In genomic region chrX:20372533-20372932, GRCh38 we compare ENCODE assay signal across 21 cellular contexts.
DNase-seq lines count a peak whose midpoint lies in the region; ATAC-seq, FAIRE-seq and TF ChIP-seq lines count a peak whose summit lies in the region.
"Had no signal": no experiment of that assay in that cellular context is flagged by ENCODE, and none has a peak within 500 bp of the region (broad histone marks: within the 10 kb centered on the region; RNA-seq: fewer than 3 reads in every experiment).

No MANE protein-coding gene starts in this region.

- no peak overlapping the region for H3K4me3 Mint-ChIP-seq in activated CD4-positive, alpha-beta T cell treated with anti-CD3 and anti-CD28 coated beads, Interleukin-2, amount 10 ng/mL, durations not matched to agents 24 days and 14 days
- H3K4me3 Mint-ChIP-seq: H9; nephron progenitor cell; T-helper 1 cell treated with Interleukin-12 subunit alpha and Interleukin-12 subunit beta and Interleukin-4 antibody, amounts not matched to agents 30 μg/mL and 1 μg/mL, for 36 hours had no signal

- H3K27ac Mint-ChIP-seq in activated CD4-positive, alpha-beta T cell treated with anti-CD3 and anti-CD28 coated beads, Interleukin-2, amount 10 ng/mL, durations not matched to agents 24 days and 14 days = no peak overlapping the region
- peak overlapping the region in 1 of 2 donors; percentile 29 for H3K27ac Mint-ChIP-seq in activated naive CD4-positive, alpha-beta T cell treated with anti-CD3 and anti-CD28 coated beads, Interleukin-2, amount 50 U/mL, for 72 hours
- H3K27ac Mint-ChIP-seq: H9; nephron progenitor cell; T-helper 1 cell treated with Interleukin-12 subunit alpha and Interleukin-12 subunit beta and Interleukin-4 antibody, amounts not matched to agents 30 μg/mL and 1 μg/mL, for 36 hours had no signal

- peaks cover 0 to 15% of the 10 kb centered on the region in 2 donors for H3K4me1 ChIP-seq in left lung

- no peaks in the 10 kb centered on the region for H3K27me3 ChIP-seq in left lung
- H3K27me3 ChIP-seq: upper lobe of right lung had no signal

- no peak overlapping the region for H3K27ac ChIP-seq in left lung
- H3K27ac ChIP-seq: upper lobe of right lung had no signal

- no peaks in the 10 kb centered on the region for H3K36me3 Mint-ChIP-seq in activated CD4-positive, alpha-beta T cell treated with anti-CD3 and anti-CD28 coated beads, Interleukin-2, amount 10 ng/mL, durations not matched to agents 24 days and 14 days (ENCODE audit: low read depth)
- no peaks in the 10 kb centered on the region for H3K36me3 Mint-ChIP-seq in activated naive CD4-positive, alpha-beta T cell treated with anti-CD3 and anti-CD28 coated beads, Interleukin-2, amount 50 U/mL, for 72 hours

- peaks cover 5% of the 10 kb centered on the region for H3K27me3 Mint-ChIP-seq in activated CD4-positive, alpha-beta T cell treated with anti-CD3 and anti-CD28 coated beads, Interleukin-2, amount 10 ng/mL, durations not matched to agents 24 days and 14 days

- DNase-seq in AG08395 (ENCODE audit: low spot score) (peak; percentile 48), HTR-8/SVneo (ENCODE audit: insufficient read length, low spot score) (peak; percentile 59), astrocyte of the hippocampus (ENCODE audit: low read depth, low spot score) (peak; percentile 56), left lung (no peak), NCI-H2029 (lab: John Stamatoyannopoulos, UW) (no peak)
- DNase-seq in activated CD4-positive, alpha-beta T cell treated with anti-CD3 and anti-CD28 coated beads, Interleukin-2, amount 10 ng/mL, durations not matched to agents 24 days and 14 days = no peak
- DNase-seq in activated naive CD4-positive, alpha-beta T cell treated with anti-CD3 and anti-CD28 coated beads, Interleukin-2, amount 50 U/mL, for 72 hours (ENCODE audit: low spot score in 2 of 2) = no peak
- no peak for DNase-seq in activated naive CD4-positive, alpha-beta T cell treated with anti-CD3 and anti-CD28 coated beads, Interleukin-2, amount 50 U/mL, for 16 hours
- DNase-seq: activated CD4-positive, alpha-beta T cell treated with anti-CD3 and anti-CD28 coated beads for 4 hours; Caco-2; H9; hypothalamus; KBM-7; left ventricle myocardium superior; NCI-H1694; NCI-H526 treated with DMSO at 0.1 percent for 48 hours; nephron progenitor cell; stimulated activated naive CD4-positive, alpha-beta T cell treated with Interleukin-2 at 50 U/mL for 16 hours; upper lobe of right lung had no signal

- no peaks in the 10 kb centered on the region for H3K36me3 ChIP-seq in left lung
- H3K36me3 ChIP-seq: upper lobe of right lung had no signal

- no peak for TF ChIP-seq CTCF in left lung (IDR thresholded peaks at IDR 0.05)

- intact Hi-C loops in left lung (cut with DNase I) = no loop called here
- intact Hi-C loops in activated CD4-positive, alpha-beta T cell treated with anti-CD3 and anti-CD28 coated beads, Interleukin-2, amount 10 ng/mL, durations not matched to agents 24 days and 14 days (cut with micrococcal nuclease) = loop anchor here (10.0 kb wide), 1 partner anchor 68 kb away; no protein-coding TSS in a partner anchor

- ATAC-seq in left lung = peak; percentile 19
- no peak for ATAC-seq in activated naive CD4-positive, alpha-beta T cell treated with anti-CD3 and anti-CD28 coated beads, Interleukin-2, amount 50 U/mL, for 72 hours
- ATAC-seq: left ventricle myocardium superior, Panc1, upper lobe of right lung had no signal

- no peaks in the 10 kb centered on the region for H3K9me3 Mint-ChIP-seq in activated CD4-positive, alpha-beta T cell treated with anti-CD3 and anti-CD28 coated beads, Interleukin-2, amount 10 ng/mL, durations not matched to agents 24 days and 14 days
- peaks cover 0 to 5% of the 10 kb centered on the region in 2 donors for H3K9me3 Mint-ChIP-seq in activated naive CD4-positive, alpha-beta T cell treated with anti-CD3 and anti-CD28 coated beads, Interleukin-2, amount 50 U/mL, for 72 hours
- H3K9me3 Mint-ChIP-seq: T-helper 1 cell treated with Interleukin-12 subunit alpha and Interleukin-12 subunit beta and Interleukin-4 antibody, amounts not matched to agents 30 μg/mL and 1 μg/mL, for 36 hours had no signal

- no peak for FAIRE-seq in HTR-8/SVneo (lab: Jason Lieb, UNC)

- no peak overlapping the region for H3K4me3 ChIP-seq in left lung
- H3K4me3 ChIP-seq: upper lobe of right lung had no signal

- H3K9me3 ChIP-seq in left lung = no peaks in the 10 kb centered on the region
- H3K9me3 ChIP-seq: Caco-2, upper lobe of right lung had no signal

- H3K4me1 Mint-ChIP-seq in activated CD4-positive, alpha-beta T cell treated with anti-CD3 and anti-CD28 coated beads, Interleukin-2, amount 10 ng/mL, durations not matched to agents 24 days and 14 days = peaks cover 9% of the 10 kb centered on the region
- H3K4me1 Mint-ChIP-seq: H9 had no signal

Comparison
In these comparisons a context has a peak if more than half of its experiments do, and no peak if none do; other contexts are left out.
1. DNase-seq: peak in AG08395 (single experiment), HTR-8/SVneo (single experiment) and astrocyte of the hippocampus (single experiment); none in left lung (0 of 2), NCI-H2029 (single experiment), activated CD4-positive, alpha-beta T cell treated with anti-CD3 and anti-CD28 coated beads, Interleukin-2, amount 10 ng/mL, durations not matched to agents 24 days and 14 days (single experiment), activated naive CD4-positive, alpha-beta T cell treated with anti-CD3 and anti-CD28 coated beads, Interleukin-2, amount 50 U/mL, for 72 hours (0 of 2) and activated naive CD4-positive, alpha-beta T cell treated with anti-CD3 and anti-CD28 coated beads, Interleukin-2, amount 50 U/mL, for 16 hours (single experiment).